8 cellular contexts compared by ENCODE assay signal in the genomic region with DNA sequence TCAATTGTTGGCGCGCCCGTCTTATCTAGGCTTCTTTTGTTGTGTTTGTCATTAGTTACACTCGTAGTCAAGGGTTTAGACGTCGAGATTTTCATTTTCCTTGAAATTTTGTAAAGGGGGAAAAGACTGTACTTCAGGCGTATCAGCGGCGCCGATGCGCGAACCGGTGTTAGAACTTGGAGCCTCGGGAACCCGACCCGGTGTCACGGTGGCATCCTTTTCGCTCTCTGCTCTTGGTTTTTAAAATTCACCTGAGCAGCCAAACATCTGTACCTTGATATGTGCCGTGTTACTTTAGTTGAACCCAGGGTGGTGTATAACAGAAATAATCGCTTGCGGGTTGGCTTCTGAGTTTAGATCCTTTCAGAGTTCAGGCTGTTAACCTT. TPM values are rescaled to one million over a fixed set of nuclear protein-coding genes. Genes with fewer than 3 reads are reported as not detected.
A peak's percentile ranks its signal among the peaks of the same experiment; 100 is the strongest.
DNase-seq lines count a peak whose midpoint lies in the region; ATAC-seq and TF ChIP-seq lines count a peak whose summit lies in the region.

No MANE protein-coding gene starts in this region.

- DNase-seq in HAP-1 (ENCODE audit: low spot score in 2 of 2) (peak in 1 of 2 experiments; percentile 25), T-helper 17 cell (no peak), fibroblast of pulmonary artery (ENCODE audit: low read depth) (peak; percentile 19), NCI-H2107 (lab: John Stamatoyannopoulos, UW) (no peak)
- no peak for DNase-seq in stimulated activated CD4-positive, alpha-beta T cell treated with anti-CD3 and anti-CD28 coated beads, Interleukin-4, amount 100 ng/mL, for 4 hours
- DNase-seq in activated CD4-positive, alpha-beta T cell treated with anti-CD3 and anti-CD28 coated beads, Interleukin-2, amount 50 U/mL, for 1 hour: no peak

- in situ Hi-C loops in HAP-1 (cut with MboI; ENCODE audit: low sequenced_read_pairs): loop anchor here (25.0 kb wide), 1 partner anchor 608 kb away; no protein-coding TSS in a partner anchor

- peaks cover 36% of the 10 kb centered on the region for H3K4me1 Mint-ChIP-seq in T-helper 17 cell

- peak overlapping the region; percentile 98 for H3K4me3 Mint-ChIP-seq in T-helper 17 cell

- peaks cover 13% of the 10 kb centered on the region for H3K4me1 ChIP-seq in HAP-1

- ATAC-seq in T-helper 17 cell (no peak), GM18861 (IDR thresholded peaks at IDR 0.05; ENCODE audit: unreplicated experiment) (no peak)

- no peaks in the 10 kb centered on the region for H3K27me3 Mint-ChIP-seq in T-helper 17 cell

- H3K9me3 ChIP-seq in HAP-1 (no peaks in the 10 kb centered on the region), T-helper 17 cell (ENCODE audit: control insufficient read depth, low read length, poor library complexity, severe bottlenecking) (no peaks in the 10 kb centered on the region)

- H3K27ac Mint-ChIP-seq in T-helper 17 cell: peak overlapping the region; percentile 99

- H3K27me3 ChIP-seq in HAP-1 (ENCODE audit: low read depth): no peaks in the 10 kb centered on the region

- peak overlapping the region; percentile 52 for H3K4me3 ChIP-seq in HAP-1
- H3K4me3 ChIP-seq in fibroblast of pulmonary artery (replicated peaks; ENCODE audit: low read depth, low read length): peak overlapping the region; percentile 83
- H3K4me3 ChIP-seq in skin epidermis: peak overlapping the region; percentile 68 to 98 (median 94)

- H3K36me3 Mint-ChIP-seq in T-helper 17 cell (ENCODE audit: low read depth): peaks cover 8% of the 10 kb centered on the region

- peak overlapping the region in 19 of 21 experiments; percentile 65 to 97 (median 89) for H3K27ac ChIP-seq in skin epidermis

- H3K36me3 ChIP-seq in HAP-1 (replicated peaks): peaks cover 18% of the 10 kb centered on the region

- no peak for TF ChIP-seq CTCF in fibroblast of pulmonary artery (IDR thresholded peaks at IDR 0.05; ENCODE audit: low read length, missing control alignments)

RNA-seq across cellular contexts. Expression of a gene that starts 0.6 kb away (rescaled TPM):
- 10 to 100 TPM; 64.0 to 72.2 TPM for total RNA-seq in T-helper 17 cell

RNA-seq across cellular contexts. Expression of a gene that starts 50.9 kb away (rescaled TPM):
- total RNA-seq in T-helper 17 cell: 100 to 1,000 TPM; 103 to 142 TPM
